In genomic region chr12:52741378-52742195, GRCh38 we compare ENCODE assay signal across 1 cellular context.
TF ChIP-seq lines count a peak whose summit lies in the region.

No MANE protein-coding gene starts in this region.

TF ChIP-seq in HepG2, 621 proteins besides CTCF, POLR2A, EP300 and RAD21 (continued from another document and continues in another):
- no peak for TF ChIP-seq NFAT5 (CRISPR knock-in tag; IDR thresholded peaks at IDR 0.05)
- no peak for TF ChIP-seq ZNF326 (CRISPR knock-in tag; IDR thresholded peaks at IDR 0.05; ENCODE audit: borderline replicate concordance)
- TF ChIP-seq ZNF883 (CRISPR knock-in tag; IDR thresholded peaks at IDR 0.05; ENCODE audit: not compliant biosample characterization): peak; percentile 24
- TF ChIP-seq RORA (CRISPR knock-in tag; IDR thresholded peaks at IDR 0.05): no peak
- TF ChIP-seq AKNA (CRISPR knock-in tag; IDR thresholded peaks at IDR 0.05; ENCODE audit: borderline replicate concordance): no peak
- TF ChIP-seq IKZF5 (CRISPR knock-in tag; IDR thresholded peaks at IDR 0.05): peak; percentile 48; the same call in 1 of the 2 replicates
- TF ChIP-seq SRF (IDR thresholded peaks at IDR 0.05; ENCODE audit: low read depth, low read length): no peak
- TF ChIP-seq ZBTB20 (CRISPR knock-in tag; IDR thresholded peaks at IDR 0.05; ENCODE audit: borderline replicate concordance, low read depth): no peak; the same call in 1 of the 2 replicates
- TF ChIP-seq GTF2F1 (IDR thresholded peaks at IDR 0.05; ENCODE audit: low read length): no peak
- no peak for TF ChIP-seq ZNF850 (CRISPR knock-in tag; conservative IDR thresholded peaks at IDR 0.05)
- no peak for TF ChIP-seq MIER3 (CRISPR knock-in tag; IDR thresholded peaks at IDR 0.05; ENCODE audit: borderline replicate concordance)
- no peak for TF ChIP-seq ZNF318 (CRISPR knock-in tag; IDR thresholded peaks at IDR 0.05)
- no peak for TF ChIP-seq HMGA1 (CRISPR knock-in tag; conservative IDR thresholded peaks at IDR 0.05)
- TF ChIP-seq FOXK2 (IDR thresholded peaks at IDR 0.05): no peak
- no peak for TF ChIP-seq ZFP36 (IDR thresholded peaks at IDR 0.05; ENCODE audit: borderline replicate concordance, low read depth, low read length, partially characterized antibody)
- no peak for TF ChIP-seq SOX5 (CRISPR knock-in tag; IDR thresholded peaks at IDR 0.05; ENCODE audit: borderline replicate concordance)
- no peak for TF ChIP-seq ZNF513 (CRISPR knock-in tag; conservative IDR thresholded peaks at IDR 0.05)
- TF ChIP-seq TCF7L2 (IDR thresholded peaks at IDR 0.05; ENCODE audit: low read depth, low read length): no peak
- no peak for TF ChIP-seq MLXIP (CRISPR knock-in tag; IDR thresholded peaks at IDR 0.05; ENCODE audit: borderline replicate concordance)
- TF ChIP-seq CHD2 (IDR thresholded peaks at IDR 0.05; ENCODE audit: low read depth, low read length): no peak
- TF ChIP-seq ZBTB42 (CRISPR knock-in tag; IDR thresholded peaks at IDR 0.05): no peak
- TF ChIP-seq ZNF484 (CRISPR knock-in tag; IDR thresholded peaks at IDR 0.05; ENCODE audit: borderline replicate concordance, low read depth): no peak
- no peak for TF ChIP-seq ZNF562 (CRISPR knock-in tag; IDR thresholded peaks at IDR 0.05; ENCODE audit: borderline replicate concordance)
- TF ChIP-seq CAMTA2 (CRISPR knock-in tag; IDR thresholded peaks at IDR 0.05; ENCODE audit: borderline replicate concordance): no peak
- no peak for TF ChIP-seq ADNP (CRISPR knock-in tag; IDR thresholded peaks at IDR 0.05)
